Comparison of ENCODE assay signal across 11 cellular contexts in the genomic region with DNA sequence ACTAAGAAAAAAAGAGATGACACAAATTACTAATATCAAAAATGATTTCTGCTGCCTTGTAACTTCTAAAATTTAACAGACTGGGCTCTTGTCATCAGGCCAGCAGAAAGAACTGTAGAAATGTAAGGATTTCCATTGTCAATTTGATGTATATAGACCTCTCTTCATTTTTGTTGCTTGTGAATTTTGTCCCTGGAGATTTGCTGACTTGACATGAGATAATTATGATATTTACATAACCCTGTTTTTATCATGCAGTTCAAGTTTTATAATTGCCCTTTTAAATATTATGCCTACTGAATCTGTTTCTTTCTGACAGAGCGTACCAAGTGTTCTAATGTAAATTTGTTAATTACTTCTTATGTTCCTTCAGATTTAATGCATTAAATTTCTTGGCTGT. TPM values are rescaled to one million over a fixed set of nuclear protein-coding genes. Genes with fewer than 3 reads are reported as not detected.
"Had no signal": no experiment of that assay in that cellular context is flagged by ENCODE, and none has a peak within 500 bp of the region (broad histone marks: within the 10 kb centered on the region; RNA-seq: fewer than 3 reads in every experiment).

No MANE protein-coding gene starts in this region.

- H3K4me2 ChIP-seq: GM23338 had no signal

- DNase-seq: GM23248, GOT3, H7, H9, HCEC 1CT, HFFc6 had no signal

- ATAC-seq: GM23338, HCT116 had no signal

- H2AFZ ChIP-seq: GM23248, GM23338 had no signal

- H3K9me3 ChIP-seq: HAP-1 had no signal

- H3K36me3 ChIP-seq: HAP-1 had no signal

- H3K4me3 ChIP-seq: GM23248, GM23338, HAP-1 had no signal

- FAIRE-seq: H1, H54 had no signal

- H3K27ac ChIP-seq: GM23248 had no signal

- H3K9ac ChIP-seq: GM23248 had no signal

- H3K4me1 ChIP-seq: HAP-1 had no signal

RNA-seq across cellular contexts. Expression of gene TMEM215, which starts 23.9 kb away (rescaled TPM):
- total RNA-seq: GM23248, HFFc6 had no signal
- polyA plus RNA-seq: GM23248 had no signal
